In the genomic region with DNA sequence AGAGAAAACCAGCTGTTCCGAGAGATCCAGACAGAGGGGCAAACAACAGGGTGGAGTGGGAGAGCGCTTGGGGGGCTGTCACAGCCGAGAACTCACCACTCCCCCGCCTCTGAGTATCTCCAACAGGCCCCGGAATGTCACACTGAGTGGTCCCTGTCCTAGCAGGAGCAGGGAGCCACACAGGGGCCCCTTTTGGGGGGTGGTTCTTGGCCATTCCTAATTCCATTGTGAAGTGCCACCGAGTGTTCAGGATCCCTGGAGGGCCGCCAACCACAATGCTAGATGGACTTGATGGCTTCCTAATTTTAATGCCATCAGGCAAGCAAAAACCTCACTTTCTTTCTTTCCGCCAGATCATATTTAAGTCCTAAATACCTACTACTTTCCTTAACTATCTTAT, we compare ENCODE assay signal across 22 cellular contexts.
"Had no signal": no experiment of that assay in that cellular context is flagged by ENCODE, and none has a peak within 500 bp of the region (broad histone marks: within the 10 kb centered on the region; RNA-seq: fewer than 3 reads in every experiment).

No MANE protein-coding gene starts in this region.

- DNase-seq: Karpas-422, KBM-7, MG63, NCI-H1092, NCI-H1105 treated with DMSO at 0.1 percent for 48 hours, NCI-H1417 treated with DMSO at 0.1 percent for 48 hours, NCI-H146, NCI-H1694 treated with DMSO at 0.1 percent for 48 hours, NCI-H1930, NCI-H2081, NCI-H2107, NCI-H2227 treated with DMSO at 0.1 percent for 48 hours, NCI-H446, NCI-H510A, NCI-H524 treated with DMSO at 0.1 percent for 48 hours, NCI-H69, NCI-H774, RPMI8226, SHP77, SK-N-SH, SW 1271 had no signal

- H3K4me2 ChIP-seq: SK-N-SH had no signal

- H3K27me3 ChIP-seq: MG63 had no signal

- H3K9ac ChIP-seq: SK-N-SH had no signal

- FAIRE-seq: RCC 7860 had no signal

- H3K9me3 ChIP-seq: MG63, SK-N-SH had no signal

- H3K4me3 ChIP-seq: MG63 had no signal

- H3K36me3 ChIP-seq: MG63 had no signal
